Comparison of ENCODE assay signal across 21 cellular contexts in the genomic region with DNA sequence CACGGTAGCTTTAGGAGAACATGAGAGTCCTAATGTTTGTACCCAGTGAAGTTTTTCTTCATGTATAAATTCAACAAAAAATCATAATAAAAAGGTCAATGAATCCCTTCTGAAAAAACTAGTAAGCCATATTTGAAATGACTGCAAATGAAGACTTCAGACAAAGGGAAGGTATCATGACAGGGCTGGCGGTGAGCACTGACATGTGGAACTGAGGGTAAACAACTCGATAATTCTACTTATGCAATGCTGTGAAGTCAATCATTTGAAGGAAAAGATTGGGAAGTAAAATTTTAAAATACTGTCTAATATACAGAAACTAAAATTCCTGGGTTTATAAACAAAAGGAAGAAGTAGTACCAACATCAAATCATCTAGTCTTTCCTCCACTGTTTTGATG.
A peak's percentile ranks its signal among the peaks of the same experiment; 100 is the strongest.
DNase-seq lines count a peak whose midpoint lies in the region; ATAC-seq and TF ChIP-seq lines count a peak whose summit lies in the region.
"Had no signal": no experiment of that assay in that cellular context is flagged by ENCODE, and none has a peak within 500 bp of the region (broad histone marks: within the 10 kb centered on the region; RNA-seq: fewer than 3 reads in every experiment).

No MANE protein-coding gene starts in this region.

- H3K36me3 ChIP-seq in Caco-2 (ENCODE audit: control insufficient read depth, insufficient read depth, low read length) = no peaks in the 10 kb centered on the region
- H3K36me3 ChIP-seq: BE2C, BLaER1 had no signal

- H3K4me1 ChIP-seq in Caco-2 = peaks cover 6% of the 10 kb centered on the region; the same call in 1 of the 2 replicates
- H3K4me1 ChIP-seq: BE2C, BLaER1 had no signal

- H3K27ac Mint-ChIP-seq in Caco-2 (ENCODE audit: unreplicated experiment) (peak overlapping the region; percentile 85), T-helper 17 cell (peak overlapping the region; percentile 53), nephron (peak overlapping the region in 2 of 3 experiments; percentile 75 to 79), progenitor cell of endocrine pancreas (no peak overlapping the region)
- H3K27ac Mint-ChIP-seq: CD14-positive monocyte; CD4-positive, alpha-beta memory T cell; CD4-positive, CD25-positive, alpha-beta regulatory T cell had no signal

- H3K4me1 Mint-ChIP-seq in Caco-2 (ENCODE audit: low read depth, unreplicated experiment) (peaks cover 15% of the 10 kb centered on the region), T-helper 17 cell (no peaks in the 10 kb centered on the region), nephron (peaks cover 35% of the 10 kb centered on the region), progenitor cell of endocrine pancreas (ENCODE audit: low read depth) (peaks cover 6% of the 10 kb centered on the region)
- H3K4me1 Mint-ChIP-seq: CD14-positive monocyte; CD4-positive, alpha-beta memory T cell; CD4-positive, CD25-positive, alpha-beta regulatory T cell; CD8-positive, alpha-beta memory T cell had no signal

- no peak overlapping the region for H3K4me3 ChIP-seq in Caco-2 (ENCODE audit: low read depth, low read length)
- H3K4me3 ChIP-seq: BLaER1 had no signal

- TF ChIP-seq CTCF in Caco-2 (IDR thresholded peaks at IDR 0.05; ENCODE audit: insufficient read depth in 1 of 2, low read depth in 1 of 2, low read length in 1 of 2, severe bottlenecking in 1 of 2, unreplicated experiment in 1 of 2) (no peak), nephron (IDR thresholded peaks at IDR 0.05; ENCODE audit: unreplicated experiment in 3 of 3) (no peak), progenitor cell of endocrine pancreas (IDR thresholded peaks at IDR 0.05; ENCODE audit: unreplicated experiment) (no peak)

- H3K4me3 Mint-ChIP-seq in Caco-2 (ENCODE audit: unreplicated experiment) (no peak overlapping the region), T-helper 17 cell (no peak overlapping the region), nephron (no peak overlapping the region), progenitor cell of endocrine pancreas (ENCODE audit: low read depth) (no peak overlapping the region)
- H3K4me3 Mint-ChIP-seq: CD4-positive, alpha-beta memory T cell; CD4-positive, CD25-positive, alpha-beta regulatory T cell; CD8-positive, alpha-beta memory T cell had no signal

- DNase-seq in Caco-2 (no peak), T-helper 17 cell (no peak), left lobe of liver (ENCODE audit: low spot score) (no peak), progenitor cell of endocrine pancreas (ENCODE audit: low spot score, unreplicated experiment) (no peak), SW480 (ENCODE audit: low spot score) (no peak)
- DNase-seq: 8988T; ACHN; BE2C; C1 segment of cervical spinal cord; Calu3; CD4-positive, alpha-beta memory T cell; CD4-positive, CD25-positive, alpha-beta regulatory T cell; CD8-positive, alpha-beta memory T cell; COR-L47; DMS79 treated with DMSO at 0.1 percent for 48 hours; GF-D8 had no signal

- H3K36me3 Mint-ChIP-seq in Caco-2 (ENCODE audit: insufficient read depth, unreplicated experiment) (no peaks in the 10 kb centered on the region), T-helper 17 cell (ENCODE audit: low read depth) (no peaks in the 10 kb centered on the region), nephron (ENCODE audit: low read depth) (peaks cover 4% of the 10 kb centered on the region), progenitor cell of endocrine pancreas (ENCODE audit: insufficient read depth) (no peaks in the 10 kb centered on the region)
- H3K36me3 Mint-ChIP-seq: CD4-positive, alpha-beta memory T cell; CD4-positive, CD25-positive, alpha-beta regulatory T cell; CD8-positive, alpha-beta memory T cell had no signal

- H3K27me3 Mint-ChIP-seq in Caco-2 (ENCODE audit: insufficient read depth, unreplicated experiment) (no peaks in the 10 kb centered on the region), T-helper 17 cell (peaks cover 27% of the 10 kb centered on the region), nephron (ENCODE audit: low read depth) (peaks cover 4% of the 10 kb centered on the region), progenitor cell of endocrine pancreas (peaks cover 73% of the 10 kb centered on the region)

- BruUV-seq in Caco-2 (replicated peaks; lab: Mats Ljungman, UMichigan) = no TSS peak

- H3K9me3 Mint-ChIP-seq in Caco-2 (ENCODE audit: unreplicated experiment) (peaks cover 41% of the 10 kb centered on the region), nephron (no peaks in the 10 kb centered on the region), progenitor cell of endocrine pancreas (ENCODE audit: low read depth) (no peaks in the 10 kb centered on the region)
- H3K9me3 Mint-ChIP-seq: CD4-positive, CD25-positive, alpha-beta regulatory T cell; CD8-positive, alpha-beta memory T cell had no signal

- CTCF ChIA-PET in Caco-2 (lab: Charles Lee) = no interaction called here

- ATAC-seq in T-helper 17 cell (no peak), left lobe of liver (peak; percentile 66), HG02981 (IDR thresholded peaks at IDR 0.05; ENCODE audit: unreplicated experiment) (no peak), GM21786 (IDR thresholded peaks at IDR 0.05; ENCODE audit: unreplicated experiment) (no peak)

- intact Hi-C loops in Caco-2 (cut with micrococcal nuclease; ENCODE audit: unreplicated experiment) = loop anchor here (2.0 to 10.0 kb wide), 3 partner anchors 61 to 132 kb away; no protein-coding TSS in a partner anchor

- H3K9me3 ChIP-seq in Caco-2 (no peaks in the 10 kb centered on the region), T-helper 17 cell (ENCODE audit: control insufficient read depth, low read length, poor library complexity, severe bottlenecking) (no peaks in the 10 kb centered on the region)
- H3K9me3 ChIP-seq: BE2C had no signal

- H3K27me3 ChIP-seq in Caco-2 (replicated peaks; ENCODE audit: control insufficient read depth, insufficient read depth, low read length) = no peaks in the 10 kb centered on the region
- H3K27me3 ChIP-seq: BLaER1 had no signal

- POLR2A ChIA-PET in Caco-2 (lab: Charles Lee) = no interaction called here
